ENCODE assay signal across 19 cellular contexts in the genomic region with DNA sequence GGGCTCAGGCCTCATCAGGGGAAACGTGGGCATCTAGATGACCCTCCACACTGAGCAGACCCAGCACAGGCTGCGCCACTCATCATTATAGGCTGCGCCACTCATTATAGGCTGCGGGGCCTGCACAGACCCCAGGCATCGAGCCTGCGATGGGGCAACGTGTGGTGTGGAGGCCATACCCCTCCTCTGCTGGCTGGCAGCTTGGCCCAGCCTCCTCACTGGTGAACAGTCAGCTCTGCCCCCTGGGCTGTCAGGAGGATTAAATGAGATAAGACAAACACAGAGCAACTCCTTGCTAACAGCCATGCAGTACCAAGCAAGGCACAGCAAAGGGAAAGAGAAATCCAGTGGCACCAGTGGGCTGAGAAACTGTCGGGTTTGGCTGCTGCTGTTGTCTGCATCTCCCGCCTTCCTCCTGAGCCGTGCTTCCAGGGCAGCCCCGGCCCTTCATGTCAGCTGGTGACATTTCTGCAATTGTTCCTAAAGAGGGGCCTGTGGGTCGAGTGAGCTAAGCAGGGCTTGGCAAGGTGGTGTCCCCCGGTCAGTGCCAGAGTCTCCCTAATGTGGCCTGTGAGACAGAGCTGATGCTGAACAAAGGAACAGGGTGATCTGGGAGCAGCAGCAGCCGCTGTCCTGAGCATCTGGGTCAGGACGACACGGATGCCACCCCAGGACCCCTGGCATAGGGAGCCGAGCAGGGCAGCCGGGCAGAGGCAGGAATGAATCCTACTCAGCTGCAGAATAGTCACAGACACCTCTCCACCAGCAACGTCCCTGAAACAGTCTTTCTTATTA. TPM values are rescaled to one million over a fixed set of nuclear protein-coding genes. Genes with fewer than 3 reads are reported as not detected.
DNase-seq lines count a peak whose midpoint lies in the region; ATAC-seq and TF ChIP-seq lines count a peak whose summit lies in the region.
"Had no signal": no experiment of that assay in that cellular context is flagged by ENCODE, and none has a peak within 500 bp of the region (broad histone marks: within the 10 kb centered on the region; RNA-seq: fewer than 3 reads in every experiment).

No MANE protein-coding gene starts in this region.

- H4K20me1 ChIP-seq in IMR-90 (ENCODE audit: insufficient read depth, low read length): no peaks in the 10 kb centered on the region

- H4K91ac ChIP-seq in IMR-90 (ENCODE audit: insufficient read depth, low read depth, low read length) (no peak overlapping the region), neuronal stem cell (ENCODE audit: low read depth, low read length, poor library complexity) (no peak overlapping the region)

- CTCF ChIA-PET in IMR-90 (lab: Yijun Ruan, JAX): interaction anchor here (0.5 kb wide), 1 partner anchor 238 kb away, joined by 4 read pairs; no protein-coding TSS in a partner anchor

- no peak overlapping the region for H2BK20ac ChIP-seq in IMR-90 (ENCODE audit: low read depth, low read length)

- peak overlapping the region; percentile 5 for H2AFZ ChIP-seq in IMR-90 (replicated peaks; ENCODE audit: low read length, poor library complexity)
- H2AFZ ChIP-seq in neuronal stem cell (ENCODE audit: low read length): no peak overlapping the region

- H2BK15ac ChIP-seq in IMR-90 (ENCODE audit: low read depth, low read length) (no peak overlapping the region), neuronal stem cell (ENCODE audit: low read length) (no peak overlapping the region)

- H4K8ac ChIP-seq in IMR-90 (ENCODE audit: low read depth in 2 of 2, low read length in 2 of 2): no peak overlapping the region
- H4K8ac ChIP-seq in neuronal stem cell (ENCODE audit: low read depth, low read length): no peak overlapping the region

- TF ChIP-seq CTCF in BE2C (IDR thresholded peaks at IDR 0.05; ENCODE audit: low read depth, low read length) (no peak), IMR-90 (conservative IDR thresholded peaks at IDR 0.05; ENCODE audit: low read depth, low read length) (no peak), endodermal cell (conservative IDR thresholded peaks at IDR 0.05) (no peak)

- H3K27ac ChIP-seq in IMR-90 (ENCODE audit: insufficient read depth, low read length) (no peak overlapping the region), endodermal cell (ENCODE audit: low read depth, low read length) (peak overlapping the region; percentile 51), neuronal stem cell (replicated peaks; ENCODE audit: low read length) (no peak overlapping the region)
- H3K27ac ChIP-seq: BLaER1 treated with 17β-estradiol and CSF1 and Interleukin-3, amounts not matched to agents 10 nM and 100 nM; RWPE1 had no signal

- H3K18ac ChIP-seq in IMR-90 (ENCODE audit: low read depth, low read length) (no peak overlapping the region), neuronal stem cell (ENCODE audit: low read length) (peak overlapping the region; percentile 32)

- H3K27me3 ChIP-seq in BE2C: no peaks in the 10 kb centered on the region
- no peaks in the 10 kb centered on the region for H3K27me3 ChIP-seq in IMR-90 (ENCODE audit: control insufficient read depth, insufficient read depth, low read length)
- no peaks in the 10 kb centered on the region for H3K27me3 ChIP-seq in endodermal cell (ENCODE audit: control insufficient read depth, insufficient read depth, low read length, poor library complexity, severe bottlenecking)
- H3K27me3 ChIP-seq in neuronal stem cell (ENCODE audit: control insufficient read depth in 3 of 3, insufficient read depth in 3 of 3, low read depth in 1 of 3, low read length in 3 of 3): no peaks in the 10 kb centered on the region
- H3K27me3 ChIP-seq: BLaER1 treated with 17β-estradiol and CSF1 and Interleukin-3, amounts not matched to agents 10 nM and 100 nM had no signal

- no peaks in the 10 kb centered on the region for H3K9me3 ChIP-seq in BE2C
- H3K9me3 ChIP-seq in IMR-90 (ENCODE audit: control insufficient read depth, insufficient read depth, low read length): no peaks in the 10 kb centered on the region
- H3K9me3 ChIP-seq in endodermal cell (ENCODE audit: control insufficient read depth, low read length): no peaks in the 10 kb centered on the region
- H3K9me3 ChIP-seq in neuronal stem cell (replicated peaks in 1 of 2; ENCODE audit: control insufficient read depth in 2 of 2, insufficient read depth in 1 of 2, low read depth in 1 of 2, low read length in 2 of 2): no peaks in the 10 kb centered on the region
- H3K9me3 ChIP-seq: BLaER1 treated with 17β-estradiol and CSF1 and Interleukin-3, amounts not matched to agents 10 nM and 100 nM had no signal

- in situ Hi-C loops in IMR-90 (cut with MboI; ENCODE audit: low sequenced_read_pairs): no loop called here

- no peak overlapping the region for H2BK120ac ChIP-seq in IMR-90 (ENCODE audit: low read depth, low read length)
- H2BK120ac ChIP-seq in neuronal stem cell (ENCODE audit: low read depth, low read length): no peak overlapping the region

- no peak overlapping the region for H4K5ac ChIP-seq in IMR-90 (ENCODE audit: low read depth, low read length)

- intact Hi-C loops in IMR-90 (cut with micrococcal nuclease): no loop called here

- H3K79me1 ChIP-seq in IMR-90 (ENCODE audit: low read depth in 1 of 2, low read length in 2 of 2): no peaks in the 10 kb centered on the region
- peaks cover 4% of the 10 kb centered on the region for H3K79me1 ChIP-seq in neuronal stem cell (ENCODE audit: low read depth, low read length)

- H3K4me2 ChIP-seq in IMR-90 (ENCODE audit: low read depth, low read length): no peak overlapping the region
- no peak overlapping the region for H3K4me2 ChIP-seq in neuronal stem cell (ENCODE audit: insufficient read depth, low read length, poor library complexity, severe bottlenecking)
- H3K4me2 ChIP-seq: BLaER1 treated with 17β-estradiol and CSF1 and Interleukin-3, amounts not matched to agents 10 nM and 100 nM had no signal

- H2AK9ac ChIP-seq in IMR-90 (replicated peaks; ENCODE audit: low read depth, low read length, poor library complexity): no peak overlapping the region

- POLR2A ChIA-PET in IMR-90 (lab: Charles Lee; ENCODE audit: unreplicated experiment): no interaction called here

- H3K9me1 ChIP-seq in IMR-90 (ENCODE audit: insufficient read depth, low read length): no peaks in the 10 kb centered on the region

- H3K4ac ChIP-seq in IMR-90 (ENCODE audit: low read depth, low read length) (no peak overlapping the region), neuronal stem cell (ENCODE audit: low read length) (no peak overlapping the region)

- H3K23ac ChIP-seq in IMR-90 (ENCODE audit: low read depth, low read length) (no peak overlapping the region), neuronal stem cell (ENCODE audit: low read depth, low read length, poor library complexity) (no peak overlapping the region)

- peak; percentile 44 for ATAC-seq in IMR-90 (ENCODE audit: low read depth)
- ATAC-seq in GM21825 (IDR thresholded peaks at IDR 0.05; ENCODE audit: unreplicated experiment): no peak
- no peak for ATAC-seq in HG02571 (IDR thresholded peaks at IDR 0.05; ENCODE audit: unreplicated experiment)

- no peak overlapping the region for H3K56ac ChIP-seq in IMR-90 (ENCODE audit: extremely low read depth, insufficient read depth, low read length)

- no peak overlapping the region for H2AK5ac ChIP-seq in IMR-90 (ENCODE audit: low read depth, low read length)
- H2AK5ac ChIP-seq in neuronal stem cell (ENCODE audit: low read depth, low read length): no peak overlapping the region

- no peaks in the 10 kb centered on the region for H3K27me3 Mint-ChIP-seq in endodermal cell (ENCODE audit: insufficient read depth)
- H3K27me3 Mint-ChIP-seq: IgD-negative memory B cell had no signal

- H3K36me3 ChIP-seq in BE2C (no peaks in the 10 kb centered on the region), IMR-90 (ENCODE audit: control insufficient read depth, insufficient read depth, low read length) (no peaks in the 10 kb centered on the region), endodermal cell (ENCODE audit: control insufficient read depth, insufficient read depth, low read length) (no peaks in the 10 kb centered on the region), neuronal stem cell (replicated peaks in 1 of 2; ENCODE audit: control insufficient read depth in 2 of 2, insufficient read depth in 2 of 2, low read length in 2 of 2) (peaks cover 8 to 24% of the 10 kb centered on the region in 2 donors)

- no peak overlapping the region for H3K4me3 ChIP-seq in BE2C (ENCODE audit: low read depth, low read length)
- H3K4me3 ChIP-seq in IMR-90 (ENCODE audit: insufficient read depth, low read depth, low read length): no peak overlapping the region
- no peak overlapping the region for H3K4me3 ChIP-seq in endodermal cell (ENCODE audit: low read length)
- H3K4me3 ChIP-seq in neuronal stem cell (ENCODE audit: low read length in 2 of 2): no peak overlapping the region
- H3K4me3 ChIP-seq: BLaER1 treated with 17β-estradiol and CSF1 and Interleukin-3, amounts not matched to agents 10 nM and 100 nM had no signal

- H3K9ac ChIP-seq in IMR-90 (ENCODE audit: low read depth, low read length) (no peak overlapping the region), endodermal cell (ENCODE audit: extremely low read depth, low read length, poor library complexity, severe bottlenecking) (no peak overlapping the region), neuronal stem cell (ENCODE audit: low read depth, low read length, poor library complexity) (no peak overlapping the region)
- H3K9ac ChIP-seq: BLaER1 treated with 17β-estradiol and CSF1 and Interleukin-3, amounts not matched to agents 10 nM and 100 nM had no signal

- H3K27ac Mint-ChIP-seq in endodermal cell: no peak overlapping the region
- H3K27ac Mint-ChIP-seq: IgD-negative memory B cell had no signal

- DNase-seq in BE2C (peak; percentile 58), IMR-90 (no peak), endodermal cell (peak; percentile 47), neuronal stem cell (ENCODE audit: low spot score) (no peak), COLO829 (ENCODE audit: low spot score) (no peak)
- DNase-seq in stimulated activated naive CD4-positive, alpha-beta T cell (lab: John Stamatoyannopoulos, UW): no peak
- DNase-seq: DMS 273 treated with DMSO at 0.1 percent for 48 hours, Kasumi-1, MM.1S, NCI-H1105 treated with DMSO at 0.1 percent for 48 hours, NCI-H1694 treated with DMSO at 0.1 percent for 48 hours, NCI-H2107, NCI-H345, NCI-H526 treated with DMSO at 0.1 percent for 48 hours had no signal

- no peak overlapping the region for H3K4me3 Mint-ChIP-seq in endodermal cell

- TF ChIP-seq POLR2A in IMR-90 (IDR thresholded peaks at IDR 0.05; ENCODE audit: low read depth, low read length): no peak

- H3K14ac ChIP-seq in IMR-90 (replicated peaks; ENCODE audit: low read depth, low read length) (no peak overlapping the region), neuronal stem cell (ENCODE audit: low read length) (no peak overlapping the region)

- H3K9me3 Mint-ChIP-seq in endodermal cell: no peaks in the 10 kb centered on the region
- H3K9me3 Mint-ChIP-seq: IgD-negative memory B cell had no signal

- peaks cover 9% of the 10 kb centered on the region for H3K4me1 Mint-ChIP-seq in endodermal cell
- H3K4me1 Mint-ChIP-seq: IgD-negative memory B cell had no signal

- no peak overlapping the region for H2BK5ac ChIP-seq in IMR-90 (ENCODE audit: low read depth, low read length, poor library complexity, severe bottlenecking)
- no peak overlapping the region for H2BK5ac ChIP-seq in neuronal stem cell (ENCODE audit: low read length)

- peaks cover 13% of the 10 kb centered on the region for H3K4me1 ChIP-seq in BE2C
- peaks cover 10% of the 10 kb centered on the region for H3K4me1 ChIP-seq in IMR-90 (ENCODE audit: control insufficient read depth, insufficient read depth, low read length)
- H3K4me1 ChIP-seq in endodermal cell (ENCODE audit: control insufficient read depth, insufficient read depth, low read length): peaks cover 5% of the 10 kb centered on the region
- H3K4me1 ChIP-seq in neuronal stem cell (ENCODE audit: control insufficient read depth in 2 of 2, insufficient read depth in 1 of 2, low read depth in 1 of 2, low read length in 2 of 2): peaks cover 16 to 24% of the 10 kb centered on the region in 2 donors
- H3K4me1 ChIP-seq: BLaER1 treated with 17β-estradiol and CSF1 and Interleukin-3, amounts not matched to agents 10 nM and 100 nM had no signal

- no peaks in the 10 kb centered on the region for H3K36me3 Mint-ChIP-seq in endodermal cell (ENCODE audit: low read depth)
- H3K36me3 Mint-ChIP-seq: IgD-negative memory B cell had no signal

- dilution Hi-C loops in IMR-90 (cut with HindIII; ENCODE audit: low sequenced_read_pairs, unreplicated experiment): no loop called here

- no peak overlapping the region for H2BK12ac ChIP-seq in neuronal stem cell (ENCODE audit: low read length)

- TF ChIP-seq RAD21 in IMR-90 (IDR thresholded peaks at IDR 0.05; ENCODE audit: low read length): no peak

- BruUV-seq in IMR-90 (replicated peaks; lab: Mats Ljungman, UMichigan): no TSS peak

- 92% methylated on average over 8 of the region's 19 CpGs; no CpG with 5 or more reads in 1 of the 2 experiments for WGBS in IMR-90 (ENCODE audit: extremely low coverage in 2 of 2, insufficient read length in 1 of 2), 2 experiments
- 84 to 86% methylated on average over 8 to 19 of the region's 19 CpGs for WGBS in endodermal cell (ENCODE audit: insufficient coverage in 1 of 2, insufficient read length in 1 of 2), 2 experiments
- WGBS in neuronal stem cell (ENCODE audit: extremely low coverage in 2 of 2, insufficient read length in 2 of 2, insufficient replicate concordance in 1 of 2), 2 donors: no CpG with 5 or more reads among the region's 19 CpGs

RNA-seq across cellular contexts. Expression of gene RRM2, which starts 48.7 kb away (rescaled TPM):
- polyA plus RNA-seq in BE2C (2012; ENCODE audit: insufficient read depth, insufficient read length, low read depth): 13.0 TPM
- 53.6 and 75.5 TPM in 2 replicates for total RNA-seq in IMR-90 (2012; rRNA removed)
- polyA plus RNA-seq in IMR-90 (2012; rRNA removed): 68.5 and 112 TPM in 2 replicates
- polyA plus RNA-seq in IMR-90 (2012; cell fraction: cytosol; rRNA removed): 34.6 and 66.1 TPM in 2 replicates
- polyA plus RNA-seq in IMR-90 (2012; cell fraction: nucleus; rRNA removed; ENCODE audit: low replicate concordance): 18.3 and 62.2 TPM in 2 replicates
- total RNA-seq in endodermal cell: 100 to 1,000 TPM; 142 to 157 TPM
- 152 TPM for polyA plus RNA-seq in endodermal cell (2013, experiment 1 of 2)
- 130 TPM for polyA plus RNA-seq in endodermal cell (2013, experiment 2 of 2)
- 66.4 TPM for polyA plus RNA-seq in neuronal stem cell (2013, experiment 1 of 2)
- 69.3 TPM for polyA plus RNA-seq in neuronal stem cell (2013, experiment 2 of 2)

Comparison
In these comparisons a context has a peak if more than half of its experiments do, and no peak if none do; other contexts are left out.
1. DNase-seq: peak in BE2C (single experiment) and endodermal cell (single experiment); none in IMR-90 (single experiment), neuronal stem cell (single experiment), stimulated activated naive CD4-positive, alpha-beta T cell (0 of 6) and COLO829 (single experiment).